ENCODE assay signal across 9 cellular contexts in genomic region chr5:18772475-18772874, GRCh38.
A peak's percentile ranks its signal among the peaks of the same experiment; 100 is the strongest.
DNase-seq lines count a peak whose midpoint lies in the region; ATAC-seq and FAIRE-seq lines count a peak whose summit lies in the region.
"Had no signal": no experiment of that assay in that cellular context is flagged by ENCODE, and none has a peak within 500 bp of the region (broad histone marks: within the 10 kb centered on the region; RNA-seq: fewer than 3 reads in every experiment).

No MANE protein-coding gene starts in this region.

- no peaks in the 10 kb centered on the region for H3K4me1 ChIP-seq in SJCRH30

- peak; percentile 68 for DNase-seq in ELR (ENCODE audit: low read depth)
- DNase-seq in SHP77 (lab: John Stamatoyannopoulos, UW), result peak; percentile 75 to 81
- no peak for DNase-seq in SJCRH30
- DNase-seq in anterior cingulate cortex (lab: John Stamatoyannopoulos, UW), result no peak
- no peak for DNase-seq in NCI-H187 (lab: John Stamatoyannopoulos, UW)
- no peak for DNase-seq in NCI-H345 (lab: John Stamatoyannopoulos, UW)
- DNase-seq: activated CD8-positive, alpha-beta memory T cell treated with anti-CD3 and anti-CD28 coated beads for 24 hours had no signal

- no peak overlapping the region for H3K4me3 ChIP-seq in SJCRH30

- peak; percentile 87 for ATAC-seq in HG03095 (IDR thresholded peaks at IDR 0.05; ENCODE audit: unreplicated experiment)

- H3K9me3 ChIP-seq in SJCRH30 (replicated peaks), result no peaks in the 10 kb centered on the region

- peak; percentile 98 for FAIRE-seq in islet of Langerhans (lab: Jason Lieb, UNC)

- no peaks in the 10 kb centered on the region for H3K27me3 ChIP-seq in SJCRH30

- no peaks in the 10 kb centered on the region for H3K36me3 ChIP-seq in SJCRH30

- H3K27ac ChIP-seq in SJCRH30, result no peak overlapping the region

Comparison
In these comparisons a context has a peak if more than half of its experiments do, and no peak if none do; other contexts are left out.
1. DNase-seq: peak in ELR (single experiment) and SHP77 (2 of 2); none in SJCRH30 (0 of 2), anterior cingulate cortex (0 of 58), NCI-H187 (0 of 2) and NCI-H345 (single experiment).